Comparison of ENCODE assay signal across 23 cellular contexts in the genomic region with DNA sequence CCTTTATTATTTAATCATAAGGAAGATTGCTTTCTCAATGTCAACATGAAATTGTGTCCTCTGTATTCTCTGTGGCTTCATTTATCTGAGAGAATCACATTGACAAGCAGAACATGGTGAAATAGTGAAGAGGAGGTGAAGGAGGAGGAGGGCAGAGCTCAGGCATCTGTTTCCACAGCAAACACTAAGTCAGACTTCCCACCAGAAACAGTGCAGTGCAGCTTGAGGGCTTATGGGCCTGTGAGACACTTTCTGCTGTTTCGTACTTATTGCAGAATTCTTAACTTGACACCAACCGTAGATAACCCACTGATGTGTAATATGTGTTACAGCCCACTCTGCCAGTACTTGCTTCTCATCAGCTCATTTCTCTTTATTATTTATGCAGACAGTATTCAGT.
"Had no signal": no experiment of that assay in that cellular context is flagged by ENCODE, and none has a peak within 500 bp of the region (broad histone marks: within the 10 kb centered on the region; RNA-seq: fewer than 3 reads in every experiment).

No MANE protein-coding gene starts in this region.

- H3K27ac ChIP-seq: gastrocnemius medialis, heart left ventricle, hepatocyte, ovary, right lobe of liver, thoracic aorta, tibial nerve, upper lobe of left lung had no signal

- H3K4me3 ChIP-seq: dorsolateral prefrontal cortex, gastrocnemius medialis, heart left ventricle, hepatocyte, lung, mucosa of descending colon, ovary, right lobe of liver, smooth muscle cell, thoracic aorta, tibial nerve, upper lobe of left lung had no signal

- H3K27me3 ChIP-seq: dorsolateral prefrontal cortex, gastrocnemius medialis, hepatocyte, ovary, right lobe of liver, tibial nerve, upper lobe of left lung had no signal

- ATAC-seq: gastrocnemius medialis; heart left ventricle; left lobe of liver; mucosa of descending colon; natural killer cell treated with Interleukin-12 subunit alpha and Interleukin-12 subunit beta and Interleukin-15 and Interleukin-18, amount 100 ng/mL, for 72 hours; right lobe of liver had no signal

- H3K4me2 ChIP-seq: hepatocyte, smooth muscle cell had no signal

- H3K9me3 ChIP-seq: gastrocnemius medialis, ovary, right lobe of liver, thoracic aorta had no signal

- DNase-seq: effector CD4-positive, alpha-beta T cell; gastrocnemius medialis; heart left ventricle; kidney; mucosa of descending colon; naive B cell; ovary; right lobe of liver; stimulated activated CD4-positive, alpha-beta T cell treated with anti-CD3 and anti-CD28 coated beads, Interleukin-12 subunit alpha, Interleukin-12 subunit beta, amount 100 ng/mL, for 4 hours; stimulated activated CD4-positive, alpha-beta T cell treated with anti-CD3 and anti-CD28 coated beads, Interleukin-1b, Interleukin-23, amount 100 ng/mL, for 48 hours; stimulated activated CD4-positive, alpha-beta T cell treated with anti-CD3 and anti-CD28 coated beads, Interleukin-4, amount 100 ng/mL, for 1 hour; stimulated activated CD8-positive, alpha-beta memory T cell treated with anti-CD3 and anti-CD28 coated beads, Interleukin-4, amount 100 ng/mL, for 48 hours; stimulated activated naive CD4-positive, alpha-beta T cell treated with Interleukin-2 at 50 U/mL for 16 hours; substantia nigra; upper lobe of left lung had no signal

- H3K4me1 ChIP-seq: gastrocnemius medialis, heart left ventricle, right lobe of liver, tibial nerve, upper lobe of left lung had no signal

- H2AFZ ChIP-seq: hepatocyte had no signal

- H3K36me3 ChIP-seq: gastrocnemius medialis, heart left ventricle, ovary, right lobe of liver, thoracic aorta, tibial nerve, upper lobe of left lung had no signal
